In the genomic region with DNA sequence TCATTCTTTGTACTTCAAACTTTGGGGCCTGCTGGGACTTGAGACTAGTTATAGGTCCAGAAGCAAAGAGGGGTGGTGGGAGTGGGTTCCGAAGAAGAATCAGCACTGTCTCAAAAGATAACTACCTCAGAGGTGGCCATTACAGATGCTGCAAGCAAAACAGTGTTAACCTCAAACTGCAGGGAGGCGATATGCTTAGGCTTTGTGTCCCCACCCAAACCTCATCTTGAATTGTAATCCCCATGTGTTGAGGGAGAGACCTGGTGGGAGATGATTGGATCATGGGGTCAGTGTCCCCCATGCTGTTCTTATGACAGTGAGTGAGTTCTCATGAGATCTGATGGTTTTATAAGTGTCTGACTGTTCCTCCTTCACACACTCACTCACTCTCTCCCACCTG, we compare ENCODE assay signal across 29 cellular contexts.
DNase-seq lines count a peak whose midpoint lies in the region; ATAC-seq, FAIRE-seq and TF ChIP-seq lines count a peak whose summit lies in the region.
"Had no signal": no experiment of that assay in that cellular context is flagged by ENCODE, and none has a peak within 500 bp of the region (broad histone marks: within the 10 kb centered on the region; RNA-seq: fewer than 3 reads in every experiment).

No MANE protein-coding gene starts in this region.

- no peak for TF ChIP-seq EP300 in K562 (IDR thresholded peaks at IDR 0.05; ENCODE audit: low read length)

- H3K4me1 ChIP-seq in K562 (replicated peaks in 1 of 2; ENCODE audit: control insufficient read depth in 2 of 2, insufficient read depth in 2 of 2, low read length in 2 of 2), result peaks cover 0 to 3% of the 10 kb centered on the region in 2 experiments; a peak in 2 of 5 replicates
- H3K4me1 ChIP-seq: BE2C, BLaER1, Caco-2 had no signal

- no peaks in the 10 kb centered on the region for H4K20me1 ChIP-seq in K562 (replicated peaks; ENCODE audit: control insufficient read depth, insufficient read depth, low read length)
- H4K20me1 ChIP-seq: BLaER1; BLaER1 treated with 17β-estradiol and CSF1 and Interleukin-3, amounts not matched to agents 10 nM and 100 nM had no signal

- no peak overlapping the region for H3K9ac ChIP-seq in K562 (ENCODE audit: insufficient read depth in 1 of 2, low read depth in 2 of 2, low read length in 2 of 2)
- H3K9ac ChIP-seq: BLaER1; BLaER1 treated with 17β-estradiol and CSF1 and Interleukin-3, amounts not matched to agents 10 nM and 100 nM had no signal

- no peaks in the 10 kb centered on the region for H3K9me3 ChIP-seq in K562 (replicated peaks; ENCODE audit: control insufficient read depth, insufficient read depth, low read depth, low read length)
- H3K9me3 ChIP-seq: A549, BE2C, BLaER1, Caco-2 had no signal

- 0% methylated on average over 2 of the region's 2 CpGs for WGBS in K562 (ENCODE audit: insufficient coverage, low coverage, missing lambda C conversion rate)

- H3K27me3 ChIP-seq in K562 (ENCODE audit: control insufficient read depth in 2 of 2, insufficient read depth in 2 of 2, low read length in 2 of 2), result no peaks in the 10 kb centered on the region
- H3K27me3 ChIP-seq: BE2C; BLaER1; BLaER1 treated with 17β-estradiol and CSF1 and Interleukin-3, amounts not matched to agents 10 nM and 100 nM had no signal

- DNase-seq in K562 (ENCODE audit: extremely low read depth in 1 of 4, low spot score in 3 of 4), result peak in 3 of 4 experiments; percentile 20 to 41 (median 20)
- no peak for DNase-seq in T1000 (lab: John Stamatoyannopoulos, UW)
- DNase-seq: 8988T; ACHN; AML-193; BE2C; C1 segment of cervical spinal cord; Caco-2; Calu3; CD4-positive, alpha-beta memory T cell; CD4-positive, alpha-beta T cell; CD4-positive, CD25-positive, alpha-beta regulatory T cell; CD8-positive, alpha-beta memory T cell; CD8-positive, alpha-beta T cell; COR-L47; DMS 273 treated with DMSO at 0.1 percent for 48 hours; DMS153; DMS53; DMS79; DMS79 treated with DMSO at 0.1 percent for 48 hours; DND-41; EL had no signal

- H3K27ac ChIP-seq in K562 (ENCODE audit: extremely low read depth, low read depth, low read length), result no peak overlapping the region
- H3K27ac ChIP-seq: 22Rv1; A549; BLaER1; BLaER1 treated with 17β-estradiol and CSF1 and Interleukin-3, amounts not matched to agents 10 nM and 100 nM; C4-2B had no signal

- POLR2A ChIA-PET in K562 (lab: Yijun Ruan, JAX), result no interaction called here

- no peak for TF ChIP-seq CTCF in K562 (IDR thresholded peaks at IDR 0.05 in 2 of 3, conservative IDR thresholded peaks at IDR 0.05 in 1 of 3; ENCODE audit: insufficient read depth in 2 of 3, low read depth in 1 of 3, low read length in 3 of 3)

- H3K9me1 ChIP-seq in K562 (ENCODE audit: control insufficient read depth, insufficient read depth, low read length), result no peaks in the 10 kb centered on the region

- TF ChIP-seq RAD21 in K562 (CRISPR knock-in tag; conservative IDR thresholded peaks at IDR 0.05 in 1 of 2, IDR thresholded peaks at IDR 0.05 in 1 of 2), result no peak

- intact Hi-C loops in K562 (cut with micrococcal nuclease), result no loop called here

- H3K36me3 ChIP-seq in K562 (ENCODE audit: control insufficient read depth, insufficient read depth, low read length), result no peaks in the 10 kb centered on the region
- H3K36me3 ChIP-seq: BE2C; BLaER1; BLaER1 treated with 17β-estradiol and CSF1 and Interleukin-3, amounts not matched to agents 10 nM and 100 nM had no signal

- no peak for ATAC-seq in K562
- ATAC-seq: A549; CD8-positive, alpha-beta T cell had no signal

- no peak overlapping the region for H3K4me3 ChIP-seq in K562
- H3K4me3 ChIP-seq: A549; BLaER1; BLaER1 treated with 17β-estradiol and CSF1 and Interleukin-3, amounts not matched to agents 10 nM and 100 nM had no signal

- no TSS peak for BruUV-seq in K562 (replicated peaks; lab: Mats Ljungman, UMichigan)

- H3K4me2 ChIP-seq in K562 (ENCODE audit: insufficient read depth, low read length), result no peak overlapping the region
- H3K4me2 ChIP-seq: A549; BLaER1; BLaER1 treated with 17β-estradiol and CSF1 and Interleukin-3, amounts not matched to agents 10 nM and 100 nM had no signal

- no peaks in the 10 kb centered on the region for H3K79me2 ChIP-seq in K562 (ENCODE audit: control insufficient read depth, insufficient read depth, low read length)

- CTCF ChIA-PET in K562 (lab: Yijun Ruan, JAX; ENCODE audit: low intra/inter-chr PET ratio), result no interaction called here

- no peak for TF ChIP-seq POLR2A in K562 (conservative IDR thresholded peaks at IDR 0.05)

- no peak overlapping the region for H2AFZ ChIP-seq in K562 (ENCODE audit: low read depth, low read length)

- peak; percentile 42 for FAIRE-seq in K562 (lab: Jason Lieb, UNC)
- FAIRE-seq: A204.1, A549, D721Med had no signal

- in situ Hi-C loops in K562 (cut with MboI), result no loop called here

TF ChIP-seq in K562, 482 proteins besides CTCF, POLR2A, EP300 and RAD21 (continues in another document):
- TF ChIP-seq, protein P1, sequence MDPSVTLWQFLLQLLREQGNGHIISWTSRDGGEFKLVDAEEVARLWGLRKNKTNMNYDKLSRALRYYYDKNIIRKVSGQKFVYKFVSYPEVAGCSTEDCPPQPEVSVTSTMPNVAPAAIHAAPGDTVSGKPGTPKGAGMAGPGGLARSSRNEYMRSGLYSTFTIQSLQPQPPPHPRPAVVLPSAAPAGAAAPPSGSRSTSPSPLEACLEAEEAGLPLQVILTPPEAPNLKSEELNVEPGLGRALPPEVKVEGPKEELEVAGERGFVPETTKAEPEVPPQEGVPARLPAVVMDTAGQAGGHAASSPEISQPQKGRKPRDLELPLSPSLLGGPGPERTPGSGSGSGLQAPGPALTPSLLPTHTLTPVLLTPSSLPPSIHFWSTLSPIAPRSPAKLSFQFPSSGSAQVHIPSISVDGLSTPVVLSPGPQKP (CRISPR knock-in tag; IDR thresholded peaks at IDR 0.05), result no peak
- TF ChIP-seq KLF6 (CRISPR knock-in tag; IDR thresholded peaks at IDR 0.05; ENCODE audit: borderline replicate concordance) (no peak), TCF3 (CRISPR knock-in tag; IDR thresholded peaks at IDR 0.05) (peak; percentile 88), ZNF561 (CRISPR knock-in tag; conservative IDR thresholded peaks at IDR 0.05) (no peak), FOXA1 (IDR thresholded peaks at IDR 0.05; ENCODE audit: borderline replicate concordance) (no peak), RFX7 (CRISPR knock-in tag; IDR thresholded peaks at IDR 0.05) (no peak), CBFA2T2 (conservative IDR thresholded peaks at IDR 0.05) (peak; percentile 78), ZNF444 (CRISPR knock-in tag; IDR thresholded peaks at IDR 0.05) (no peak), TCF7L2 (IDR thresholded peaks at IDR 0.05; ENCODE audit: low read depth, low read length) (no peak), ARID1B (IDR thresholded peaks at IDR 0.05) (peak; percentile 52; the same call in 1 of the 2 replicates), NCOA4 (IDR thresholded peaks at IDR 0.05; ENCODE audit: partially characterized antibody) (no peak), FOXK1 (CRISPR knock-in tag; IDR thresholded peaks at IDR 0.05; ENCODE audit: borderline replicate concordance) (no peak)
- TF ChIP-seq, protein P2, sequence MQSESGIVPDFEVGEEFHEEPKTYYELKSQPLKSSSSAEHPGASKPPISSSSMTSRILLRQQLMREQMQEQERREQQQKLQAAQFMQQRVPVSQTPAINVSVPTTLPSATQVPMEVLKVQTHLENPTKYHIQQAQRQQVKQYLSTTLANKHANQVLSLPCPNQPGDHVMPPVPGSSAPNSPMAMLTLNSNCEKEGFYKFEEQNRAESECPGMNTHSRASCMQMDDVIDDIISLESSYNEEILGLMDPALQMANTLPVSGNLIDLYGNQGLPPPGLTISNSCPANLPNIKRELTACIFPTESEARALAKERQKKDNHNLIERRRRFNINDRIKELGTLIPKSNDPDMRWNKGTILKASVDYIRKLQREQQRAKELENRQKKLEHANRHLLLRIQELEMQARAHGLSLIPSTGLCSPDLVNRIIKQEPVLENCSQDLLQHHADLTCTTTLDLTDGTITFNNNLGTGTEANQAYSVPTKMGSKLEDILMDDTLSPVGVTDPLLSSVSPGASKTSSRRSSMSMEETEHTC (IDR thresholded peaks at IDR 0.05), result no peak
- TF ChIP-seq, protein P3, sequence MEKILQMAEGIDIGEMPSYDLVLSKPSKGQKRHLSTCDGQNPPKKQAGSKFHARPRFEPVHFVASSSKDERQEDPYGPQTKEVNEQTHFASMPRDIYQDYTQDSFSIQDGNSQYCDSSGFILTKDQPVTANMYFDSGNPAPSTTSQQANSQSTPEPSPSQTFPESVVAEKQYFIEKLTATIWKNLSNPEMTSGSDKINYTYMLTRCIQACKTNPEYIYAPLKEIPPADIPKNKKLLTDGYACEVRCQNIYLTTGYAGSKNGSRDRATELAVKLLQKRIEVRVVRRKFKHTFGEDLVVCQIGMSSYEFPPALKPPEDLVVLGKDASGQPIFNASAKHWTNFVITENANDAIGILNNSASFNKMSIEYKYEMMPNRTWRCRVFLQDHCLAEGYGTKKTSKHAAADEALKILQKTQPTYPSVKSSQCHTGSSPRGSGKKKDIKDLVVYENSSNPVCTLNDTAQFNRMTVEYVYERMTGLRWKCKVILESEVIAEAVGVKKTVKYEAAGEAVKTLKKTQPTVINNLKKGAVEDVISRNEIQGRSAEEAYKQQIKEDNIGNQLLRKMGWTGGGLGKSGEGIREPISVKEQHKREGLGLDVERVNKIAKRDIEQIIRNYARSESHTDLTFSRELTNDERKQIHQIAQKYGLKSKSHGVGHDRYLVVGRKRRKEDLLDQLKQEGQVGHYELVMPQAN (IDR thresholded peaks at IDR 0.05; ENCODE audit: borderline replicate concordance), result no peak
- TF ChIP-seq, protein P4, sequence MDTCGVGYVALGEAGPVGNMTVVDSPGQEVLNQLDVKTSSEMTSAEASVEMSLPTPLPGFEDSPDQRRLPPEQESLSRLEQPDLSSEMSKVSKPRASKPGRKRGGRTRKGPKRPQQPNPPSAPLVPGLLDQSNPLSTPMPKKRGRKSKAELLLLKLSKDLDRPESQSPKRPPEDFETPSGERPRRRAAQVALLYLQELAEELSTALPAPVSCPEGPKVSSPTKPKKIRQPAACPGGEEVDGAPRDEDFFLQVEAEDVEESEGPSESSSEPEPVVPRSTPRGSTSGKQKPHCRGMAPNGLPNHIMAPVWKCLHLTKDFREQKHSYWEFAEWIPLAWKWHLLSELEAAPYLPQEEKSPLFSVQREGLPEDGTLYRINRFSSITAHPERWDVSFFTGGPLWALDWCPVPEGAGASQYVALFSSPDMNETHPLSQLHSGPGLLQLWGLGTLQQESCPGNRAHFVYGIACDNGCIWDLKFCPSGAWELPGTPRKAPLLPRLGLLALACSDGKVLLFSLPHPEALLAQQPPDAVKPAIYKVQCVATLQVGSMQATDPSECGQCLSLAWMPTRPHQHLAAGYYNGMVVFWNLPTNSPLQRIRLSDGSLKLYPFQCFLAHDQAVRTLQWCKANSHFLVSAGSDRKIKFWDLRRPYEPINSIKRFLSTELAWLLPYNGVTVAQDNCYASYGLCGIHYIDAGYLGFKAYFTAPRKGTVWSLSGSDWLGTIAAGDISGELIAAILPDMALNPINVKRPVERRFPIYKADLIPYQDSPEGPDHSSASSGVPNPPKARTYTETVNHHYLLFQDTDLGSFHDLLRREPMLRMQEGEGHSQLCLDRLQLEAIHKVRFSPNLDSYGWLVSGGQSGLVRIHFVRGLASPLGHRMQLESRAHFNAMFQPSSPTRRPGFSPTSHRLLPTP (IDR thresholded peaks at IDR 0.05; ENCODE audit: borderline replicate concordance, extremely low read depth, insufficient read length), result no peak
